In the genomic region with DNA sequence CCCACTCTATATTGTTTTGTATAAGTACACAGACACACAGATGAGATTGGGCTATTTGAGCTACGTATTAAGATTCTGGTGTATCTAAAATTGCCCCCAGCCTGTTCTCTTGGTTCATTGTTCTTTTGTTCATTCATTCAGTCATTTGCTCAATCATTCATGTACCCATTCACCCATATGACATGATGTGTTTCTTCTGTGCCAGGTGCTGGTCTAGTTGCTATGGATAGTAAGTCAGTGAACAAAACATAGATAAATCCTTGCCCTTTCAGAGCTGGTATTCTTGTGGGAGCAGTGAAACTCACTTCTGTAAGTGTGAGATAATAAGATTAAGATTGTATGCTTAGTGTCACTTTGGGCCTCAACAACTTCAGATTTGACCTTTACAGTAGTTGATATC, we compare ENCODE assay signal across 22 cellular contexts.
"Had no signal": no experiment of that assay in that cellular context is flagged by ENCODE, and none has a peak within 500 bp of the region (broad histone marks: within the 10 kb centered on the region; RNA-seq: fewer than 3 reads in every experiment).

No MANE protein-coding gene starts in this region.

- H3K27ac Mint-ChIP-seq: endodermal cell, naive B cell, nephron had no signal

- H3K4me1 Mint-ChIP-seq: naive B cell had no signal

- H3K4me1 ChIP-seq: colonic mucosa, parathyroid adenoma, psoas muscle, tibial artery had no signal

- H3K4me3 Mint-ChIP-seq: endodermal cell, nephron had no signal

- H3K27me3 Mint-ChIP-seq: naive B cell had no signal

- H3K4me3 ChIP-seq: colonic mucosa, heart left ventricle, psoas muscle, sigmoid colon, skin epidermis, tibial artery, upper lobe of left lung, uterus had no signal

- H3K9me3 Mint-ChIP-seq: endodermal cell, nephron had no signal

- H3K9me3 ChIP-seq: colonic mucosa, heart left ventricle, psoas muscle, sigmoid colon, tibial artery, upper lobe of left lung, uterus had no signal

- H3K36me3 Mint-ChIP-seq: naive B cell had no signal

- DNase-seq: colonic mucosa; dermis blood vessel endothelial cell; effector CD4-positive, alpha-beta T cell; endodermal cell; erythroblast; heart left ventricle; hypothalamus; kidney glomerular epithelial cell; mesendoderm; naive B cell; psoas muscle; retina; sigmoid colon; stimulated activated CD4-positive, alpha-beta T cell treated with anti-CD3 and anti-CD28 coated beads, Interleukin-2, amount 100 ng/mL, for 24 hours; stimulated activated CD4-positive, alpha-beta T cell treated with anti-CD3 and anti-CD28 coated beads, Interleukin-4, amount 100 ng/mL, for 4 hours; stimulated activated naive CD4-positive, alpha-beta T cell; tibial artery; upper lobe of left lung; uterus had no signal

- H3K27ac ChIP-seq: colonic mucosa, heart left ventricle, parathyroid adenoma, psoas muscle, sigmoid colon, skin epidermis, tibial artery, upper lobe of left lung, uterus had no signal

- H3K27me3 ChIP-seq: colonic mucosa, heart left ventricle, sigmoid colon, tibial artery, upper lobe of left lung, uterus had no signal

- ATAC-seq: heart left ventricle, psoas muscle had no signal

- H3K36me3 ChIP-seq: colonic mucosa, heart left ventricle, sigmoid colon, tibial artery, upper lobe of left lung, uterus had no signal
